ENCODE assay signal across 16 cellular contexts in genomic region chr17:78399693-78400144, GRCh38.
"Had no signal": no experiment of that assay in that cellular context is flagged by ENCODE, and none has a peak within 500 bp of the region (broad histone marks: within the 10 kb centered on the region; RNA-seq: fewer than 3 reads in every experiment).

No MANE protein-coding gene starts in this region.

- H3K27me3 ChIP-seq: adrenal gland, colonic mucosa, heart left ventricle had no signal

- DNase-seq: activated CD4-positive, CD25-positive, alpha-beta regulatory T cell treated with anti-CD3 and anti-CD28 coated beads, Interleukin-2, amount 50 U/mL, for 72 hours; activated naive CD4-positive, alpha-beta T cell treated with anti-CD3 and anti-CD28 coated beads, Interleukin-2, amount 50 U/mL, for 16 hours; adrenal gland; central memory CD4-positive, alpha-beta T cell; colonic mucosa; nephron progenitor cell; occipital lobe; stimulated activated CD4-positive, alpha-beta T cell treated with anti-CD3 and anti-CD28 coated beads, Interleukin-1b, Interleukin-23, amount 100 ng/mL, for 48 hours had no signal

- H3K4me3 ChIP-seq: adrenal gland, colonic mucosa, heart left ventricle, prostate gland, thoracic aorta had no signal

- H3K9me3 Mint-ChIP-seq: activated T-helper 2 cell treated with anti-CD3 and anti-CD28 coated beads, Interferon-gamma antibody, Interleukin-2, Interleukin-4, amounts not matched to agents 10 μg/mL and 5 μg/mL and 100 μg/mL, durations not matched to agents 14 hours and 24 hours and 36 hours; memory B cell; nephron progenitor cell; T-helper 2 cell treated with Interferon-gamma antibody and Interleukin-4, amounts not matched to agents 5 μg/mL and 100 μg/mL, for 36 hours had no signal

- H3K4me3 Mint-ChIP-seq: memory B cell; nephron progenitor cell; T-helper 2 cell treated with Interferon-gamma antibody and Interleukin-4, amounts not matched to agents 5 μg/mL and 100 μg/mL, for 36 hours had no signal

- H3K27ac Mint-ChIP-seq: activated T-helper 2 cell treated with anti-CD3 and anti-CD28 coated beads, Interferon-gamma antibody, Interleukin-2, Interleukin-4, amounts not matched to agents 10 μg/mL and 5 μg/mL and 100 μg/mL, durations not matched to agents 14 hours and 24 hours and 36 hours; memory B cell; nephron progenitor cell; T-helper 2 cell treated with Interferon-gamma antibody and Interleukin-4, amounts not matched to agents 5 μg/mL and 100 μg/mL, for 36 hours had no signal

- H3K4me1 ChIP-seq: colonic mucosa had no signal

- H3K27ac ChIP-seq: adrenal gland, colonic mucosa, prostate gland, thoracic aorta had no signal

- ATAC-seq: heart left ventricle, left lobe of liver, sciatic nerve had no signal

- H3K4me1 Mint-ChIP-seq: memory B cell had no signal

- H3K27me3 Mint-ChIP-seq: memory B cell had no signal

- H3K9me3 ChIP-seq: adrenal gland, colonic mucosa, heart left ventricle, prostate gland, thoracic aorta had no signal
